In the genomic region with DNA sequence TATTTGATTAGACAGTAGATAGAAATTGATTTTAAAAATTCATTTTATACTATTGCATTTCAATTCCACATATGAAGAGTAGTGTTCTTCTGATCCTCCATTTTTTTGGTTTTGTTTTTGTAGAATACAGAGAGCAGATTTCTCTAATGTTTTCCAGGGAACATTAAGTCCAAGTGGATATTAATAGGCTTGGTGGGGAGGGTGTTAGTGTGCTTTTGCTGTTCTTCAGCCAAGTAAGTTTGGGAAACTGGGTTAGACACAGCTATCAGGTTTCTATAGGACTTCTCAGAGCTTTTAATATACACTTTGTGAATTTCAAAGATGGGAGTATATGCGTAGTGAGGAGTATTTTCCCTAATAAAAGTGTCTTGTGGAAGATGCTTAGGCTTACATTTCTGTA, we compare ENCODE assay signal across 20 cellular contexts. TPM values are rescaled to one million over a fixed set of nuclear protein-coding genes. Genes with fewer than 3 reads are reported as not detected.
DNase-seq lines count a peak whose midpoint lies in the region; ATAC-seq and TF ChIP-seq lines count a peak whose summit lies in the region.
"Had no signal": no experiment of that assay in that cellular context is flagged by ENCODE, and none has a peak within 500 bp of the region (broad histone marks: within the 10 kb centered on the region; RNA-seq: fewer than 3 reads in every experiment).

No MANE protein-coding gene starts in this region.

- TF ChIP-seq CTCF in nephron (IDR thresholded peaks at IDR 0.05; ENCODE audit: unreplicated experiment in 3 of 3) = no peak

- no peaks in the 10 kb centered on the region for H3K9me3 Mint-ChIP-seq in nephron
- H3K9me3 Mint-ChIP-seq: CD8-positive, alpha-beta memory T cell had no signal

- intact Hi-C loops in Right ventricle myocardium inferior (cut with DNase I) = no loop called here
- intact Hi-C loops in cardiac septum (cut with DNase I) = no loop called here
- intact Hi-C loops in left cardiac atrium (cut with DNase I) = no loop called here

- H3K36me3 Mint-ChIP-seq in nephron (ENCODE audit: low read depth) = peaks cover 53% of the 10 kb centered on the region

- ATAC-seq in Right ventricle myocardium inferior (peak; percentile 72), left cardiac atrium (peak; percentile 43 to 76), GM18870 (IDR thresholded peaks at IDR 0.05; ENCODE audit: unreplicated experiment) (no peak), GM21717 (IDR thresholded peaks at IDR 0.05; ENCODE audit: unreplicated experiment) (no peak), HG03025 (IDR thresholded peaks at IDR 0.05; ENCODE audit: low FRiP score, unreplicated experiment) (no peak)
- no peak for ATAC-seq in activated CD4-positive, CD25-positive, alpha-beta regulatory T cell treated with anti-CD3 and anti-CD28 coated beads, Interleukin-2, amount 50 U/mL, for 24 hours
- ATAC-seq: GM12878 had no signal

- H3K4me1 Mint-ChIP-seq in nephron = peaks cover 21% of the 10 kb centered on the region

- peak overlapping the region; percentile 34 to 85 (median 71) for H3K27ac Mint-ChIP-seq in nephron

- H3K27me3 Mint-ChIP-seq in nephron (ENCODE audit: low read depth) = no peaks in the 10 kb centered on the region
- H3K27me3 Mint-ChIP-seq: CD8-positive, alpha-beta memory T cell had no signal

- no peak for DNase-seq in Right ventricle myocardium inferior (ENCODE audit: missing footprints)
- DNase-seq in cardiac septum (ENCODE audit: low spot score) = no peak
- no peak for DNase-seq in left cardiac atrium
- DNase-seq: 8988T; CD8-positive, alpha-beta memory T cell; DMS79 treated with DMSO at 0.1 percent for 48 hours; GOT3; KG1; NCI-H1436; NCI-H2029; NCI-H2171; NCI-H510A; NCI-H774; RPMI8226 had no signal

- no peak overlapping the region for H3K4me3 Mint-ChIP-seq in nephron
- H3K4me3 Mint-ChIP-seq: CD8-positive, alpha-beta memory T cell had no signal

RNA-seq across cellular contexts. Expression of a gene that starts 21.8 kb away (rescaled TPM):
- total RNA-seq in Right ventricle myocardium inferior = 7.4 TPM
- total RNA-seq in cardiac septum = 10.2 TPM
- 10 to 100 TPM in 1 of 2 donors, 1 to 10 TPM in 1; 9.2 to 11.1 TPM for total RNA-seq in left cardiac atrium

Comparison
In these comparisons a context has a peak if more than half of its experiments do, and no peak if none do; other contexts are left out.
1. ATAC-seq: peak in Right ventricle myocardium inferior (single experiment) and left cardiac atrium (2 of 2); none in activated CD4-positive, CD25-positive, alpha-beta regulatory T cell treated with anti-CD3 and anti-CD28 coated beads, Interleukin-2, amount 50 U/mL, for 24 hours (0 of 2), GM18870 (single experiment), GM21717 (single experiment) and HG03025 (single experiment).